Comparison of ENCODE assay signal across 1 cellular context in genomic region chr6:28841290-28841689, GRCh38.
TF ChIP-seq lines count a peak whose summit lies in the region.

No MANE protein-coding gene starts in this region.

TF ChIP-seq in GM23338, 12 proteins besides CTCF, POLR2A, EP300 and RAD21 (continued from another document):
- TF ChIP-seq, protein P1, sequence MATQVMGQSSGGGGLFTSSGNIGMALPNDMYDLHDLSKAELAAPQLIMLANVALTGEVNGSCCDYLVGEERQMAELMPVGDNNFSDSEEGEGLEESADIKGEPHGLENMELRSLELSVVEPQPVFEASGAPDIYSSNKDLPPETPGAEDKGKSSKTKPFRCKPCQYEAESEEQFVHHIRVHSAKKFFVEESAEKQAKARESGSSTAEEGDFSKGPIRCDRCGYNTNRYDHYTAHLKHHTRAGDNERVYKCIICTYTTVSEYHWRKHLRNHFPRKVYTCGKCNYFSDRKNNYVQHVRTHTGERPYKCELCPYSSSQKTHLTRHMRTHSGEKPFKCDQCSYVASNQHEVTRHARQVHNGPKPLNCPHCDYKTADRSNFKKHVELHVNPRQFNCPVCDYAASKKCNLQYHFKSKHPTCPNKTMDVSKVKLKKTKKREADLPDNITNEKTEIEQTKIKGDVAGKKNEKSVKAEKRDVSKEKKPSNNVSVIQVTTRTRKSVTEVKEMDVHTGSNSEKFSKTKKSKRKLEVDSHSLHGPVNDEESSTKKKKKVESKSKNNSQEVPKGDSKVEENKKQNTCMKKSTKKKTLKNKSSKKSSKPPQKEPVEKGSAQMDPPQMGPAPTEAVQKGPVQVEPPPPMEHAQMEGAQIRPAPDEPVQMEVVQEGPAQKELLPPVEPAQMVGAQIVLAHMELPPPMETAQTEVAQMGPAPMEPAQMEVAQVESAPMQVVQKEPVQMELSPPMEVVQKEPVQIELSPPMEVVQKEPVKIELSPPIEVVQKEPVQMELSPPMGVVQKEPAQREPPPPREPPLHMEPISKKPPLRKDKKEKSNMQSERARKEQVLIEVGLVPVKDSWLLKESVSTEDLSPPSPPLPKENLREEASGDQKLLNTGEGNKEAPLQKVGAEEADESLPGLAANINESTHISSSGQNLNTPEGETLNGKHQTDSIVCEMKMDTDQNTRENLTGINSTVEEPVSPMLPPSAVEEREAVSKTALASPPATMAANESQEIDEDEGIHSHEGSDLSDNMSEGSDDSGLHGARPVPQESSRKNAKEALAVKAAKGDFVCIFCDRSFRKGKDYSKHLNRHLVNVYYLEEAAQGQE (IDR thresholded peaks at IDR 0.05; ENCODE audit: unreplicated experiment), result no peak
- TF ChIP-seq CREB1 (CRISPR knock-in tag; IDR thresholded peaks at IDR 0.05; ENCODE audit: low read depth) (no peak), ZNF114 (CRISPR knock-in tag; IDR thresholded peaks at IDR 0.05) (no peak)
- TF ChIP-seq, protein P2, sequence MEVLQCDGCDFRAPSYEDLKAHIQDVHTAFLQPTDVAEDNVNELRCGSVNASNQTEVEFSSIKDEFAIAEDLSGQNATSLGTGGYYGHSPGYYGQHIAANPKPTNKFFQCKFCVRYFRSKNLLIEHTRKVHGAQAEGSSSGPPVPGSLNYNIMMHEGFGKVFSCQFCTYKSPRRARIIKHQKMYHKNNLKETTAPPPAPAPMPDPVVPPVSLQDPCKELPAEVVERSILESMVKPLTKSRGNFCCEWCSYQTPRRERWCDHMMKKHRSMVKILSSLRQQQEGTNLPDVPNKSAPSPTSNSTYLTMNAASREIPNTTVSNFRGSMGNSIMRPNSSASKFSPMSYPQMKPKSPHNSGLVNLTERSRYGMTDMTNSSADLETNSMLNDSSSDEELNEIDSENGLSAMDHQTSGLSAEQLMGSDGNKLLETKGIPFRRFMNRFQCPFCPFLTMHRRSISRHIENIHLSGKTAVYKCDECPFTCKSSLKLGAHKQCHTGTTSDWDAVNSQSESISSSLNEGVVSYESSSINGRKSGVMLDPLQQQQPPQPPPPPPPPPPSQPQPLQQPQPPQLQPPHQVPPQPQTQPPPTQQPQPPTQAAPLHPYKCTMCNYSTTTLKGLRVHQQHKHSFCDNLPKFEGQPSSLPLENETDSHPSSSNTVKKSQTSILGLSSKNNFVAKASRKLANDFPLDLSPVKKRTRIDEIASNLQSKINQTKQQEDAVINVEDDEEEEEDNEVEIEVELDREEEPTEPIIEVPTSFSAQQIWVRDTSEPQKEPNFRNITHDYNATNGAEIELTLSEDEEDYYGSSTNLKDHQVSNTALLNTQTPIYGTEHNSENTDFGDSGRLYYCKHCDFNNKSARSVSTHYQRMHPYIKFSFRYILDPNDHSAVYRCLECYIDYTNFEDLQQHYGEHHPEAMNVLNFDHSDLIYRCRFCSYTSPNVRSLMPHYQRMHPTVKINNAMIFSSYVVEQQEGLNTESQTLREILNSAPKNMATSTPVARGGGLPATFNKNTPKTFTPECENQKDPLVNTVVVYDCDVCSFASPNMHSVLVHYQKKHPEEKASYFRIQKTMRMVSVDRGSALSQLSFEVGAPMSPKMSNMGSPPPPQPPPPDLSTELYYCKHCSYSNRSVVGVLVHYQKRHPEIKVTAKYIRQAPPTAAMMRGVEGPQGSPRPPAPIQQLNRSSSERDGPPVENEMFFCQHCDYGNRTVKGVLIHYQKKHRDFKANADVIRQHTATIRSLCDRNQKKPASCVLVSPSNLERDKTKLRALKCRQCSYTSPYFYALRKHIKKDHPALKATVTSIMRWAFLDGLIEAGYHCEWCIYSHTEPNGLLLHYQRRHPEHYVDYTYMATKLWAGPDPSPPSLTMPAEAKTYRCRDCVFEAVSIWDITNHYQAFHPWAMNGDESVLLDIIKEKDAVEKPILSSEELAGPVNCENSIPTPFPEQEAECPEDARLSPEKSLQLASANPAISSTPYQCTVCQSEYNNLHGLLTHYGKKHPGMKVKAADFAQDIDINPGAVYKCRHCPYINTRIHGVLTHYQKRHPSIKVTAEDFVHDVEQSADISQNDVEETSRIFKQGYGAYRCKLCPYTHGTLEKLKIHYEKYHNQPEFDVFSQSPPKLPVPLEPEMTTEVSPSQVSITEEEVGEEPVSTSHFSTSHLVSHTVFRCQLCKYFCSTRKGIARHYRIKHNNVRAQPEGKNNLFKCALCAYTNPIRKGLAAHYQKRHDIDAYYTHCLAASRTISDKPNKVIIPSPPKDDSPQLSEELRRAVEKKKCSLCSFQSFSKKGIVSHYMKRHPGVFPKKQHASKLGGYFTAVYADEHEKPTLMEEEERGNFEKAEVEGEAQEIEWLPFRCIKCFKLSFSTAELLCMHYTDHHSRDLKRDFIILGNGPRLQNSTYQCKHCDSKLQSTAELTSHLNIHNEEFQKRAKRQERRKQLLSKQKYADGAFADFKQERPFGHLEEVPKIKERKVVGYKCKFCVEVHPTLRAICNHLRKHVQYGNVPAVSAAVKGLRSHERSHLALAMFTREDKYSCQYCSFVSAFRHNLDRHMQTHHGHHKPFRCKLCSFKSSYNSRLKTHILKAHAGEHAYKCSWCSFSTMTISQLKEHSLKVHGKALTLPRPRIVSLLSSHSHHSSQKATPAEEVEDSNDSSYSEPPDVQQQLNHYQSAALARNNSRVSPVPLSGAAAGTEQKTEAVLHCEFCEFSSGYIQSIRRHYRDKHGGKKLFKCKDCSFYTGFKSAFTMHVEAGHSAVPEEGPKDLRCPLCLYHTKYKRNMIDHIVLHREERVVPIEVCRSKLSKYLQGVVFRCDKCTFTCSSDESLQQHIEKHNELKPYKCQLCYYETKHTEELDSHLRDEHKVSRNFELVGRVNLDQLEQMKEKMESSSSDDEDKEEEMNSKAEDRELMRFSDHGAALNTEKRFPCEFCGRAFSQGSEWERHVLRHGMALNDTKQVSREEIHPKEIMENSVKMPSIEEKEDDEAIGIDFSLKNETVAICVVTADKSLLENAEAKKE (CRISPR knock-in tag; IDR thresholded peaks at IDR 0.05), result no peak
